8 cellular contexts compared by ENCODE assay signal in genomic region chr1:32413507-32414185, GRCh38. TPM values are rescaled to one million over a fixed set of nuclear protein-coding genes. Genes with fewer than 3 reads are reported as not detected.
A peak's percentile ranks its signal among the peaks of the same experiment; 100 is the strongest.
DNase-seq lines count a peak whose midpoint lies in the region; ATAC-seq and TF ChIP-seq lines count a peak whose summit lies in the region.

No MANE protein-coding gene starts in this region.

- H3K9me3 Mint-ChIP-seq in Calu3 (ENCODE audit: low read depth, unreplicated experiment): peaks cover 7% of the 10 kb centered on the region

- H3K27ac Mint-ChIP-seq in Calu3 (ENCODE audit: unreplicated experiment): no peak overlapping the region

- H3K27me3 Mint-ChIP-seq in Calu3 (ENCODE audit: unreplicated experiment): peaks cover 17% of the 10 kb centered on the region

- H3K27ac ChIP-seq in parathyroid adenoma: no peak overlapping the region
- H3K27ac ChIP-seq in upper lobe of right lung: no peak overlapping the region

- TF ChIP-seq CTCF in Calu3 (IDR thresholded peaks at IDR 0.05; ENCODE audit: unreplicated experiment): peak; percentile 68
- TF ChIP-seq CTCF in fibroblast of the aortic adventitia (IDR thresholded peaks at IDR 0.05; ENCODE audit: insufficient read depth, low read length): peak; percentile 76
- peak; percentile 61 for TF ChIP-seq CTCF in parathyroid adenoma (IDR thresholded peaks at IDR 0.05)
- peak; percentile 80 for TF ChIP-seq CTCF in upper lobe of right lung (IDR thresholded peaks at IDR 0.05)

- H3K4me3 ChIP-seq in fibroblast of the aortic adventitia (ENCODE audit: low read depth, low read length): no peak overlapping the region
- no peak overlapping the region for H3K4me3 ChIP-seq in parathyroid adenoma (ENCODE audit: low read depth, low read length)
- H3K4me3 ChIP-seq in upper lobe of right lung: no peak overlapping the region

- TF ChIP-seq RAD21 in Ishikawa (IDR thresholded peaks at IDR 0.05; ENCODE audit: low read depth): peak; percentile 97

- H3K9me3 ChIP-seq in parathyroid adenoma (ENCODE audit: control insufficient read depth, low read length) (no peaks in the 10 kb centered on the region), upper lobe of right lung (no peaks in the 10 kb centered on the region)

- peaks cover 5% of the 10 kb centered on the region for H3K4me1 ChIP-seq in parathyroid adenoma
- no peaks in the 10 kb centered on the region for H3K4me1 ChIP-seq in upper lobe of right lung

- no peak for TF ChIP-seq EP300 in Ishikawa (IDR thresholded peaks at IDR 0.05; ENCODE audit: borderline replicate concordance)

- no peak overlapping the region for H3K4me3 Mint-ChIP-seq in Calu3 (ENCODE audit: low read depth, unreplicated experiment)

- peaks cover 6% of the 10 kb centered on the region for H3K36me3 Mint-ChIP-seq in Calu3 (ENCODE audit: insufficient read depth, unreplicated experiment)

- H3K4me1 Mint-ChIP-seq in Calu3 (ENCODE audit: low read depth, unreplicated experiment): peaks cover 7% of the 10 kb centered on the region

- peak overlapping the region; percentile 60 for H2AFZ ChIP-seq in parathyroid adenoma

- CTCF ChIA-PET in Calu3 (lab: Charles Lee): interaction anchor here (1.2 kb wide), 1 partner anchor 13 kb away, joined by 6 read pairs; no protein-coding TSS in a partner anchor

- DNase-seq in Calu3 (peak; percentile 66), RKO (ENCODE audit: low spot score) (peak; percentile 68), fibroblast of the aortic adventitia (ENCODE audit: low read depth) (peak; percentile 76), upper lobe of right lung (no peak)
- peak; percentile 70 to 73 for DNase-seq in activated T-cell treated with anti-CD3 and anti-CD28 coated beads, Interleukin-2, amount 50 U/mL, for 48 hours

- no peaks in the 10 kb centered on the region for H3K79me2 ChIP-seq in parathyroid adenoma

- ATAC-seq in upper lobe of right lung: peak; percentile 96
- no peak for ATAC-seq in GM18861 (IDR thresholded peaks at IDR 0.05; ENCODE audit: unreplicated experiment)

- no TSS peak for BruUV-seq in Calu3 (replicated peaks; lab: Mats Ljungman, UMichigan)

- H3K4me2 ChIP-seq in parathyroid adenoma (ENCODE audit: low read length): no peak overlapping the region

- H3K36me3 ChIP-seq in parathyroid adenoma (ENCODE audit: control insufficient read depth, insufficient read depth, low read length): no peaks in the 10 kb centered on the region
- H3K36me3 ChIP-seq in upper lobe of right lung: no peaks in the 10 kb centered on the region

- no peak overlapping the region for H3K9ac ChIP-seq in parathyroid adenoma

- intact Hi-C loops in Calu3 (cut with micrococcal nuclease; ENCODE audit: unreplicated experiment) (loop anchor here (2.0 to 5.0 kb wide), 2 partner anchors 13 to 196 kb away; no protein-coding TSS in a partner anchor), upper lobe of right lung (cut with DNase I) (no loop called here)

- H3K27me3 ChIP-seq in parathyroid adenoma (ENCODE audit: control insufficient read depth, insufficient read depth, low read length) (no peaks in the 10 kb centered on the region), upper lobe of right lung (no peaks in the 10 kb centered on the region)

TF ChIP-seq in Ishikawa, 13 proteins besides CTCF, POLR2A, EP300 and RAD21:
- TF ChIP-seq MAX (IDR thresholded peaks at IDR 0.05) (peak; percentile 91), FOXM1 (IDR thresholded peaks at IDR 0.05; ENCODE audit: borderline replicate concordance, low read depth) (no peak)

RNA-seq across cellular contexts. Expression of gene BSDC1, which starts 19.4 kb away (rescaled TPM):
- total RNA-seq in Calu3 (2022) (48.5 and 49.4 TPM in 2 replicates), fibroblast of the aortic adventitia (ENCODE audit: low replicate concordance) (47.6 and 52.3 TPM in 2 replicates), upper lobe of right lung (67.6 TPM)

RNA-seq across cellular contexts. Expression of gene ZBTB8B, which starts 51.2 kb away (rescaled TPM):
- 0.32 and 0.35 TPM in 2 replicates for total RNA-seq in Calu3 (2022)
- total RNA-seq in fibroblast of the aortic adventitia (ENCODE audit: low replicate concordance): under 0.01 TPM in 1 of 2 replicates, not detected in the other
- total RNA-seq in upper lobe of right lung: not detected

RNA-seq across cellular contexts. Expression of gene TSSK3, which starts 51.3 kb away (rescaled TPM):
- total RNA-seq in Calu3 (2022) (1.8 and 5.1 TPM in 2 replicates), fibroblast of the aortic adventitia (ENCODE audit: low replicate concordance) (1.2 and 2.3 TPM in 2 replicates), upper lobe of right lung (2.5 TPM)

RNA-seq across cellular contexts. Expression of gene FAM229A, which starts 51.4 kb away (rescaled TPM):
- total RNA-seq in Calu3 (2022) (7.3 and 7.5 TPM in 2 replicates), fibroblast of the aortic adventitia (ENCODE audit: low replicate concordance) (1.6 and 1.7 TPM in 2 replicates), upper lobe of right lung (9.3 TPM)
